ENCODE assay signal across 34 cellular contexts in the genomic region with DNA sequence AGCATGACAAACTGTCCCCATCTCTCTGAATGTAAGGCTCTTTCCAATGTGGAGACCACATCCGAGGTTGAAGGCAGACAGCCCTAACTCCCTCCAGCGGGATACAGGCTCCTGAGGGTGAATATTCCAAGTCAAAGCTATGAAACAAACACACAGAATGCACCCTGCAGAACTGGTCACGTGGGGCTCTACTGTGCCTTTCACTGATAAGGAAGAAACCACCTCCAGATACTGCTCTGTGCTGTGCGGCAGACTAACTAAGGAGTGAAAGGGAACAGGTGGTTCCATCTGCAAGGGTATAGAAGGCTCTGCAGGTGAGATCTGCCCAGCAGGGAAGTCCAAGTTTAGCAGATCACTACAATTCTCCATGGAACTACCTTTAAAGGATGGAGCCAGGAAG.
"Had no signal": no experiment of that assay in that cellular context is flagged by ENCODE, and none has a peak within 500 bp of the region (broad histone marks: within the 10 kb centered on the region; RNA-seq: fewer than 3 reads in every experiment).

No MANE protein-coding gene starts in this region.

- DNase-seq: Karpas-422, Kasumi-1, MG63, MM.1S, MV-4-11, NCI-H1048, NCI-H1092, NCI-H1092 treated with DMSO at 0.1 percent for 48 hours, NCI-H1105, NCI-H1105 treated with DMSO at 0.1 percent for 48 hours, NCI-H1417, NCI-H1417 treated with DMSO at 0.1 percent for 48 hours, NCI-H1436, NCI-H1436 treated with DMSO at 0.1 percent for 48 hours, NCI-H146, NCI-H1694, NCI-H1694 treated with DMSO at 0.1 percent for 48 hours, NCI-H187, NCI-H187 treated with DMSO at 0.1 percent for 48 hours, NCI-H1930, NCI-H2029, NCI-H2029 treated with DMSO at 0.1 percent for 48 hours, NCI-H2081, NCI-H2081 treated with DMSO at 0.1 percent for 48 hours, NCI-H2107, NCI-H2171, NCI-H2171 treated with DMSO at 0.1 percent for 48 hours, NCI-H2227 treated with DMSO at 0.1 percent for 48 hours, NCI-H226, NCI-H345, NCI-H446, NCI-H446 treated with DMSO at 0.1 percent for 48 hours, NCI-H510A, NCI-H510A treated with DMSO at 0.1 percent for 48 hours had no signal

- H3K9me3 ChIP-seq: MG63 had no signal

- H3K4me3 ChIP-seq: MG63 had no signal

- H3K27me3 ChIP-seq: MG63 had no signal
